ENCODE assay signal across 20 cellular contexts in genomic region chr15:84799511-84800187, GRCh38. TPM values are rescaled to one million over a fixed set of nuclear protein-coding genes. Genes with fewer than 3 reads are reported as not detected.
A peak's percentile ranks its signal among the peaks of the same experiment; 100 is the strongest.
DNase-seq lines count a peak whose midpoint lies in the region; ATAC-seq and TF ChIP-seq lines count a peak whose summit lies in the region.
"Had no signal": no experiment of that assay in that cellular context is flagged by ENCODE, and none has a peak within 500 bp of the region (broad histone marks: within the 10 kb centered on the region; RNA-seq: fewer than 3 reads in every experiment).

No MANE protein-coding gene starts in this region.

- peaks cover 33% of the 10 kb centered on the region for H3K79me2 ChIP-seq in osteoblast (ENCODE audit: insufficient read depth, low read length)

- TF ChIP-seq CTCF in osteoblast (IDR thresholded peaks at IDR 0.05; ENCODE audit: extremely low read depth, low read depth, low read length) (no peak), esophagus muscularis mucosa (IDR thresholded peaks at IDR 0.05) (no peak)

- H3K27ac Mint-ChIP-seq in activated T-cell treated with anti-CD3 and anti-CD28 coated beads, Interleukin-2, amount 50 U/mL, for 24 hours = peak overlapping the region; percentile 22

- H3K4me1 Mint-ChIP-seq in activated T-cell treated with anti-CD3 and anti-CD28 coated beads, Interleukin-2, amount 50 U/mL, for 24 hours (ENCODE audit: low read depth) = no peaks in the 10 kb centered on the region
- no peaks in the 10 kb centered on the region for H3K4me1 Mint-ChIP-seq in activated T-cell treated with anti-CD3 and anti-CD28 coated beads, Interleukin-2, amount 50 U/mL, for 4 hours (ENCODE audit: low read depth)

- no peaks in the 10 kb centered on the region for H3K27me3 ChIP-seq in osteoblast (ENCODE audit: insufficient read depth, low read length)
- no peaks in the 10 kb centered on the region for H3K27me3 ChIP-seq in esophagus muscularis mucosa
- H3K27me3 ChIP-seq: SJCRH30 had no signal

- H3K27ac ChIP-seq in osteoblast (ENCODE audit: low read depth, low read length) (peak overlapping the region; percentile 90), esophagus muscularis mucosa (replicated peaks in 1 of 4) (no peak overlapping the region)
- H3K27ac ChIP-seq: C4-2B, SJCRH30 had no signal

- H3K4me1 ChIP-seq in osteoblast (ENCODE audit: insufficient read depth, low read length) (peaks cover 16% of the 10 kb centered on the region), esophagus muscularis mucosa (peaks cover 11 to 16% (median 13%) of the 10 kb centered on the region in 4 donors)
- H3K4me1 ChIP-seq: SJCRH30 had no signal

- H3K4me3 ChIP-seq in osteoblast (ENCODE audit: insufficient read depth, low read length) = no peak overlapping the region
- no peak overlapping the region for H3K4me3 ChIP-seq in esophagus muscularis mucosa
- H3K4me3 ChIP-seq: GM12878, SJCRH30 had no signal

- H3K9me3 ChIP-seq in osteoblast (ENCODE audit: low read depth, low read length) (no peaks in the 10 kb centered on the region), esophagus muscularis mucosa (no peaks in the 10 kb centered on the region)
- H3K9me3 ChIP-seq: SJCRH30 had no signal

- no peaks in the 10 kb centered on the region for H3K9me3 Mint-ChIP-seq in activated T-cell treated with anti-CD3 and anti-CD28 coated beads, Interleukin-2, amount 50 U/mL, for 24 hours
- H3K9me3 Mint-ChIP-seq in activated T-cell treated with anti-CD3 and anti-CD28 coated beads, Interleukin-2, amount 50 U/mL, for 4 hours = no peaks in the 10 kb centered on the region

- H4K20me1 ChIP-seq in osteoblast (ENCODE audit: insufficient read depth, low read length) = peaks cover 3% of the 10 kb centered on the region

- no peak for DNase-seq in activated T-cell treated with anti-CD3 and anti-CD28 coated beads, Interleukin-2, amount 50 U/mL, for 24 hours
- no peak for DNase-seq in activated T-cell treated with anti-CD3 and anti-CD28 coated beads, Interleukin-2, amount 50 U/mL, for 4 hours
- peak; percentile 72 for DNase-seq in NCI-H69 (lab: John Stamatoyannopoulos, UW)
- peak; percentile 30 for DNase-seq in kidney tubule cell (ENCODE audit: low spot score)
- DNase-seq in osteoblast (ENCODE audit: insufficient read length, low spot score, missing footprints) = no peak
- DNase-seq in middle frontal gyrus (ENCODE audit: extremely low spot score, low spot score) = no peak
- no peak for DNase-seq in esophagus muscularis mucosa (ENCODE audit: extremely low spot score)
- DNase-seq: DMS 273 treated with DMSO at 0.1 percent for 48 hours; GDM1; HCEC 1CT; KG1; NCI-H1417 treated with DMSO at 0.1 percent for 48 hours; NCI-H1930; NCI-H226; NCI-H524 treated with DMSO at 0.1 percent for 48 hours; NK-92 treated with Interleukin-12 subunit alpha and Interleukin-12 subunit beta, amount 100 ng/mL, for 24 hours; SJCRH30 had no signal

- intact Hi-C loops in esophagus muscularis mucosa (cut with DNase I) = no loop called here

- no peak overlapping the region for H3K4me3 Mint-ChIP-seq in activated T-cell treated with anti-CD3 and anti-CD28 coated beads, Interleukin-2, amount 50 U/mL, for 24 hours
- no peak overlapping the region for H3K4me3 Mint-ChIP-seq in activated T-cell treated with anti-CD3 and anti-CD28 coated beads, Interleukin-2, amount 50 U/mL, for 4 hours

- H3K36me3 ChIP-seq in osteoblast (ENCODE audit: insufficient read depth, low read length) (peaks cover 52% of the 10 kb centered on the region), esophagus muscularis mucosa (peaks cover 51 to 89% (median 74%) of the 10 kb centered on the region in 4 donors)

- H3K36me3 Mint-ChIP-seq in activated T-cell treated with anti-CD3 and anti-CD28 coated beads, Interleukin-2, amount 50 U/mL, for 24 hours (ENCODE audit: low read depth) = peaks cover 88% of the 10 kb centered on the region
- peaks cover 39% of the 10 kb centered on the region for H3K36me3 Mint-ChIP-seq in activated T-cell treated with anti-CD3 and anti-CD28 coated beads, Interleukin-2, amount 50 U/mL, for 4 hours (ENCODE audit: insufficient read depth)

- H2AFZ ChIP-seq in osteoblast (ENCODE audit: low read length) = no peak overlapping the region

- ATAC-seq in activated T-cell treated with anti-CD3 and anti-CD28 coated beads, Interleukin-2, amount 50 U/mL, for 4 hours = no peak
- no peak for ATAC-seq in HG03108 (IDR thresholded peaks at IDR 0.05; ENCODE audit: unreplicated experiment)
- ATAC-seq: GM12878 had no signal

- H3K27me3 Mint-ChIP-seq in activated T-cell treated with anti-CD3 and anti-CD28 coated beads, Interleukin-2, amount 50 U/mL, for 24 hours = no peaks in the 10 kb centered on the region
- no peaks in the 10 kb centered on the region for H3K27me3 Mint-ChIP-seq in activated T-cell treated with anti-CD3 and anti-CD28 coated beads, Interleukin-2, amount 50 U/mL, for 4 hours (ENCODE audit: low read depth)

- TF ChIP-seq EP300 in esophagus muscularis mucosa (IDR thresholded peaks at IDR 0.05) = no peak

- 97% methylated on average over 6 of the region's 10 CpGs for WGBS in esophagus muscularis mucosa

- no peak for TF ChIP-seq POLR2A in esophagus muscularis mucosa (IDR thresholded peaks at IDR 0.05; ENCODE audit: low read depth)

- H3K4me2 ChIP-seq in osteoblast (ENCODE audit: insufficient read depth, low read length) = no peak overlapping the region

RNA-seq across cellular contexts. Expression of gene ALPK3, which starts 17.5 kb away (rescaled TPM):
- total RNA-seq in activated T-cell treated with anti-CD3 and anti-CD28 coated beads, Interleukin-2, amount 50 U/mL, for 4 hours = under 1 TPM; 0.05 to 0.13 (median 0.11) TPM
- total RNA-seq in osteoblast = 0.36 and 0.59 TPM in 2 replicates
- total RNA-seq in esophagus muscularis mucosa = 10 to 100 TPM in 3 of 4 donors, 1 to 10 TPM in 1; 9.1 to 21.5 (median 16.2) TPM

RNA-seq across cellular contexts. Expression of gene ZNF592, which starts 51.3 kb away (rescaled TPM):
- 10 to 100 TPM; 28.7 to 30.6 (median 30.5) TPM for total RNA-seq in activated T-cell treated with anti-CD3 and anti-CD28 coated beads, Interleukin-2, amount 50 U/mL, for 4 hours
- total RNA-seq in osteoblast (11.2 and 12.4 TPM in 2 replicates), esophagus muscularis mucosa (10 to 100 TPM; 13.8 to 22.3 (median 20.2) TPM)

Comparison
In these comparisons a context has a peak if more than half of its experiments do, and no peak if none do; other contexts are left out.
1. DNase-seq: peak in NCI-H69 (single experiment) and kidney tubule cell (single experiment); none in activated T-cell treated with anti-CD3 and anti-CD28 coated beads, Interleukin-2, amount 50 U/mL, for 24 hours (single experiment), activated T-cell treated with anti-CD3 and anti-CD28 coated beads, Interleukin-2, amount 50 U/mL, for 4 hours (single experiment), osteoblast (single experiment), middle frontal gyrus (single experiment) and esophagus muscularis mucosa (single experiment).